Comparison of ENCODE assay signal across 33 cellular contexts in genomic region chr2:161486111-161486510, GRCh38.
"Had no signal": no experiment of that assay in that cellular context is flagged by ENCODE, and none has a peak within 500 bp of the region (broad histone marks: within the 10 kb centered on the region; RNA-seq: fewer than 3 reads in every experiment).

No MANE protein-coding gene starts in this region.

- H3K27me3 ChIP-seq: adrenal gland, brain microvascular endothelial cell, dorsolateral prefrontal cortex, pancreas, sigmoid colon, stomach, thyroid gland, upper lobe of right lung had no signal

- H3K27ac Mint-ChIP-seq: activated B cell treated with CpG ODN at 0.5 μM for 24 hours; activated naive CD8-positive, alpha-beta T cell; immature natural killer cell; memory B cell; naive thymus-derived CD8-positive, alpha-beta T cell; stimulated activated memory B cell treated with anti-CD40 and anti-IgM and Interleukin-4, amounts not matched to agents 10 μg/mL and 1 μg/mL and 100 μg/mL, for 72 hours; T-helper 2 cell treated with Interferon-gamma antibody and Interleukin-4, amounts not matched to agents 5 μg/mL and 100 μg/mL, for 36 hours had no signal

- H3K9me3 ChIP-seq: pancreas, prostate gland, thyroid gland, upper lobe of right lung had no signal

- H3K4me2 ChIP-seq: smooth muscle cell had no signal

- H3K27ac ChIP-seq: adrenal gland, brain microvascular endothelial cell, coronary artery, dorsolateral prefrontal cortex, pancreas, prostate gland, sigmoid colon, stomach, thyroid gland, upper lobe of right lung had no signal

- H3K36me3 ChIP-seq: adrenal gland, brain microvascular endothelial cell, pancreas, prostate gland, sigmoid colon, stomach, thyroid gland, upper lobe of right lung had no signal

- ATAC-seq: pancreas; stimulated activated memory B cell treated with anti-CD40 and anti-IgM and Interleukin-4, amounts not matched to agents 10 μg/mL and 1 μg/mL and 100 μg/mL, for 72 hours; upper lobe of right lung had no signal

- H3K4me3 Mint-ChIP-seq: activated B cell treated with CpG ODN at 0.5 μM for 24 hours; activated naive CD8-positive, alpha-beta T cell; immature natural killer cell; memory B cell; naive thymus-derived CD8-positive, alpha-beta T cell; neural crest cell; stimulated activated memory B cell treated with anti-CD40 and anti-IgM and Interleukin-4, amounts not matched to agents 10 μg/mL and 1 μg/mL and 100 μg/mL, for 72 hours; T-helper 2 cell treated with Interferon-gamma antibody and Interleukin-4, amounts not matched to agents 5 μg/mL and 100 μg/mL, for 36 hours had no signal

- DNase-seq: activated B cell treated with CpG ODN at 0.5 μM for 24 hours; activated effector memory CD4-positive, alpha-beta T cell treated with Interleukin-2 at 50 U/mL for 16 hours; activated naive CD4-positive, alpha-beta T cell treated with Interleukin-2 at 50 U/mL for 16 hours; activated T-cell treated with anti-CD3 and anti-CD28 coated beads for 4 hours; adrenal gland; aorta; brain microvascular endothelial cell; dorsolateral prefrontal cortex; effector memory CD4-positive, alpha-beta T cell; erythroblast; head of caudate nucleus; hypothalamus; immature natural killer cell; kidney; midbrain; naive thymus-derived CD8-positive, alpha-beta T cell; nucleus accumbens; pancreas; sigmoid colon; stimulated activated CD4-positive, alpha-beta T cell treated with anti-CD3 and anti-CD28 coated beads, Interleukin-1b, Interleukin-23, amount 100 ng/mL, for 48 hours; stimulated activated CD4-positive, alpha-beta T cell treated with anti-CD3 and anti-CD28 coated beads, Interleukin-4, amount 100 ng/mL, for 4 hours; stimulated activated CD8-positive, alpha-beta memory T cell treated with anti-CD3 and anti-CD28 coated beads, Interleukin-4, amount 100 ng/mL, for 48 hours; stomach; thyroid gland; upper lobe of right lung had no signal

- H3K4me1 ChIP-seq: adrenal gland, pancreas, prostate gland, sigmoid colon, stomach, thyroid gland, upper lobe of right lung had no signal

- H3K27me3 Mint-ChIP-seq: activated B cell treated with CpG ODN at 0.5 μM for 24 hours; stimulated activated memory B cell treated with anti-CD40 and anti-IgM and Interleukin-4, amounts not matched to agents 10 μg/mL and 1 μg/mL and 100 μg/mL, for 72 hours had no signal

- H3K4me3 ChIP-seq: adrenal gland, coronary artery, dorsolateral prefrontal cortex, pancreas, prostate gland, sigmoid colon, smooth muscle cell, stomach, thyroid gland, upper lobe of right lung had no signal

- H3K36me3 Mint-ChIP-seq: memory B cell had no signal

- H3K4me1 Mint-ChIP-seq: activated B cell treated with CpG ODN at 0.5 μM for 24 hours; immature natural killer cell; memory B cell; naive thymus-derived CD8-positive, alpha-beta T cell; neural crest cell; stimulated activated memory B cell treated with anti-CD40 and anti-IgM and Interleukin-4, amounts not matched to agents 10 μg/mL and 1 μg/mL and 100 μg/mL, for 72 hours had no signal
